ENCODE assay signal across 1 cellular context in the genomic region with DNA sequence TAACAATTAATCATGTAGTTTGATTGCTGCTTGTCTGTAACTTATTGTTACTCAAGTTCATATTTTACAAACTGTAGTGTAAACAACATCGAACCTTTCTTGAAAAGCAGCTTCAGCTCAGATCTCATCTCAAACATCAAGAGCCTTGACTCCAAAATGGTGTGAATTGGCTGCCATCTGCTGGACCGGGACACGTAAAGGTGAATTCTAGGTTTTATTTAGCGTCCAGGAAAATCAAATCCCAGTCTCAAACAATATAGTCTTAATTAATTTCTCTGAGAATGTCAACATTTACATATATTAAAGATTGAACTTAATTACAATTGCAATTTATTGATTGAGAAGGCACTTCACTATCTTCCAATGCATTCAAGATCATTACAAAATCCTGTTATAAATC.
TF ChIP-seq lines count a peak whose summit lies in the region.

No MANE protein-coding gene starts in this region.

TF ChIP-seq in IMR-90, 13 proteins besides CTCF, POLR2A, EP300 and RAD21 (continued from another document):
- TF ChIP-seq, protein P1, sequence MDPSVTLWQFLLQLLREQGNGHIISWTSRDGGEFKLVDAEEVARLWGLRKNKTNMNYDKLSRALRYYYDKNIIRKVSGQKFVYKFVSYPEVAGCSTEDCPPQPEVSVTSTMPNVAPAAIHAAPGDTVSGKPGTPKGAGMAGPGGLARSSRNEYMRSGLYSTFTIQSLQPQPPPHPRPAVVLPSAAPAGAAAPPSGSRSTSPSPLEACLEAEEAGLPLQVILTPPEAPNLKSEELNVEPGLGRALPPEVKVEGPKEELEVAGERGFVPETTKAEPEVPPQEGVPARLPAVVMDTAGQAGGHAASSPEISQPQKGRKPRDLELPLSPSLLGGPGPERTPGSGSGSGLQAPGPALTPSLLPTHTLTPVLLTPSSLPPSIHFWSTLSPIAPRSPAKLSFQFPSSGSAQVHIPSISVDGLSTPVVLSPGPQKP (IDR thresholded peaks at IDR 0.05; ENCODE audit: borderline replicate concordance, low read depth, low read length), result no peak
- TF ChIP-seq RCOR1 (IDR thresholded peaks at IDR 0.05; ENCODE audit: insufficient replicate concordance, low read length) (no peak), CHD1 (IDR thresholded peaks at IDR 0.05; ENCODE audit: low read depth, low read length) (no peak), BHLHE40 (IDR thresholded peaks at IDR 0.05; ENCODE audit: low read depth, low read length) (no peak), RFX5 (IDR thresholded peaks at IDR 0.05; ENCODE audit: low read depth, low read length) (no peak)
